Comparison of ENCODE assay signal across 12 cellular contexts in the genomic region with DNA sequence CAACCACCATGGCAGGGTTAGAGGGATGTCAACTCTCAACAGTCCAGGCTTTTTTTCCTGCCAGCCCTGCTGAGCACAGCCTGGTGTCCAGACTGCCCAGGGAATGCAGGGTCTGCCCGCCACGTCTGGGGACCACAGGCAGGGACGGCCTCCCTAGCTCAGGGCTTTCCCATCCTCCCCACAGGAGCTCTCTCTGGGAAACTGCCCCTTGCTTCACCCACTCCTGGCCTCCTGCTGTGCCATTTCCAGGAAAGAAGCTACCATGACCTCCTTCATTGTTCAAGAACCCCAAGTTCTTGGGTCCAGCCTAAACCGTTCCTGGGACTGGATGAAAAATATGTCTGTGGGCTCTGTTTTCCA. TPM values are rescaled to one million over a fixed set of nuclear protein-coding genes. Genes with fewer than 3 reads are reported as not detected.
DNase-seq lines count a peak whose midpoint lies in the region; ATAC-seq and TF ChIP-seq lines count a peak whose summit lies in the region.
"Had no signal": no experiment of that assay in that cellular context is flagged by ENCODE, and none has a peak within 500 bp of the region (broad histone marks: within the 10 kb centered on the region; RNA-seq: fewer than 3 reads in every experiment).

No MANE protein-coding gene starts in this region.

- H3K79me2 ChIP-seq in trophoblast cell (ENCODE audit: control insufficient read depth, insufficient read depth, low read length, poor library complexity), result peaks cover 3% of the 10 kb centered on the region

- no peak for ATAC-seq in HG03442 (IDR thresholded peaks at IDR 0.05; ENCODE audit: unreplicated experiment)
- ATAC-seq in naive thymus-derived CD4-positive, alpha-beta T cell, result no peak
- ATAC-seq: activated CD4-positive, CD25-positive, alpha-beta regulatory T cell treated with anti-CD3 and anti-CD28 coated beads, Interleukin-2, amount 50 U/mL, for 24 hours had no signal

- no peak overlapping the region for H3K4me3 Mint-ChIP-seq in naive thymus-derived CD4-positive, alpha-beta T cell

- no peaks in the 10 kb centered on the region for H4K20me1 ChIP-seq in BLaER1 treated with 17β-estradiol and CSF1 and Interleukin-3, amounts not matched to agents 10 nM and 100 nM

- TF ChIP-seq CTCF in epithelial cell of proximal tubule (conservative IDR thresholded peaks at IDR 0.05; ENCODE audit: low read depth, low read length) (no peak), GM10266 (IDR thresholded peaks at IDR 0.05; ENCODE audit: control insufficient read depth, insufficient read depth, low read depth, missing control alignments) (no peak)

- H3K14ac ChIP-seq in trophoblast cell (ENCODE audit: low read length), result peak overlapping the region; percentile 29

- H3K27ac ChIP-seq in BLaER1 treated with 17β-estradiol and CSF1 and Interleukin-3, amounts not matched to agents 10 nM and 100 nM, result peak overlapping the region in 8 of 11 experiments; percentile 1 to 57 (median 30); a peak in 11 of 22 replicates
- H3K27ac ChIP-seq in trophoblast cell (ENCODE audit: low read depth, low read length), result no peak overlapping the region
- no peak overlapping the region for H3K27ac ChIP-seq in naive thymus-derived CD4-positive, alpha-beta T cell (ENCODE audit: low read depth, low read length)
- H3K27ac ChIP-seq: C4-2B had no signal

- no peak overlapping the region for H2AFZ ChIP-seq in trophoblast cell (ENCODE audit: insufficient read depth, low read length, poor library complexity)

- POLR2A ChIA-PET in naive thymus-derived CD4-positive, alpha-beta T cell (lab: Charles Lee), result interaction anchor here (1.8 kb wide), 1 partner anchor 34 kb away, joined by 4 read pairs; no protein-coding TSS in a partner anchor

- CTCF ChIA-PET in naive thymus-derived CD4-positive, alpha-beta T cell (lab: Charles Lee), result interaction anchor here (4.3 kb wide), 1 partner anchor 35 kb away, joined by 19 read pairs; no protein-coding TSS in a partner anchor

- peak overlapping the region; percentile 72 for H2BK12ac ChIP-seq in trophoblast cell (ENCODE audit: low read length)

- H3K4me1 ChIP-seq in BLaER1 treated with 17β-estradiol and CSF1 and Interleukin-3, amounts not matched to agents 10 nM and 100 nM, result peaks cover 64 to 87% (median 71%) of the 10 kb centered on the region in 10 experiments
- H3K4me1 ChIP-seq in NT2/D1 (ENCODE audit: insufficient read depth, insufficient read length) (peaks cover 37% of the 10 kb centered on the region), trophoblast cell (ENCODE audit: control insufficient read depth in 1 of 2, insufficient read depth in 2 of 2, low read length in 2 of 2) (peaks cover 37 to 40% of the 10 kb centered on the region in 2 experiments)
- peaks cover 0 to 2% of the 10 kb centered on the region in 2 donors for H3K4me1 ChIP-seq in naive thymus-derived CD4-positive, alpha-beta T cell (ENCODE audit: control insufficient read depth in 2 of 2, insufficient read depth in 2 of 2, low read length in 2 of 2)

- H3K27me3 ChIP-seq in BLaER1 treated with 17β-estradiol and CSF1 and Interleukin-3, amounts not matched to agents 10 nM and 100 nM, result peaks cover 0 to 4% (median 0%) of the 10 kb centered on the region in 11 experiments; a peak in 5 of 22 replicates
- peaks cover 14% of the 10 kb centered on the region for H3K27me3 ChIP-seq in NT2/D1 (ENCODE audit: insufficient read depth, insufficient read length)
- H3K27me3 ChIP-seq in trophoblast cell (ENCODE audit: insufficient read depth, low read length), result no peaks in the 10 kb centered on the region
- H3K27me3 ChIP-seq in naive thymus-derived CD4-positive, alpha-beta T cell (ENCODE audit: control insufficient read depth in 2 of 2, insufficient read depth in 2 of 2, low read length in 2 of 2), result no peaks in the 10 kb centered on the region

- DNase-seq in NT2/D1 (ENCODE audit: low read depth, low spot score) (no peak), epithelial cell of proximal tubule (ENCODE audit: low read depth) (no peak), trophoblast cell (no peak), AML-193 (lab: John Stamatoyannopoulos, UW) (no peak), GM10266 (ENCODE audit: extremely low spot score) (no peak)
- no peak for DNase-seq in naive thymus-derived CD4-positive, alpha-beta T cell
- DNase-seq: activated gamma-delta T cell treated with Interleukin-2 at 50 U/mL for 16 hours; stimulated activated CD4-positive, alpha-beta T cell treated with anti-CD3 and anti-CD28 coated beads, Interleukin-4, amount 100 ng/mL, for 4 hours had no signal

- no CpG with 5 or more reads among the region's 4 CpGs for WGBS in trophoblast cell (ENCODE audit: extremely low coverage, insufficient coverage, insufficient read length)

- H2AK5ac ChIP-seq in trophoblast cell (ENCODE audit: low read length), result peak overlapping the region; percentile 11

- peak overlapping the region; percentile 43 for H2BK5ac ChIP-seq in trophoblast cell (ENCODE audit: low read depth, low read length, poor library complexity)

- H3K4ac ChIP-seq in trophoblast cell (ENCODE audit: low read depth, low read length), result peak overlapping the region; percentile 14

- H4K8ac ChIP-seq in trophoblast cell (ENCODE audit: low read depth, low read length), result peak overlapping the region; percentile 11

- peak overlapping the region; percentile 48 to 83 (median 71) for H3K4me2 ChIP-seq in BLaER1 treated with 17β-estradiol and CSF1 and Interleukin-3, amounts not matched to agents 10 nM and 100 nM
- peak overlapping the region; percentile 50 for H3K4me2 ChIP-seq in trophoblast cell (ENCODE audit: low read length)

- intact Hi-C loops in naive thymus-derived CD4-positive, alpha-beta T cell (cut with micrococcal nuclease), result no loop called here

- peak overlapping the region; percentile 42 for H3K18ac ChIP-seq in trophoblast cell (ENCODE audit: low read length)

- H3K23ac ChIP-seq in trophoblast cell (ENCODE audit: low read length), result no peak overlapping the region

- no peaks in the 10 kb centered on the region for H3K36me3 ChIP-seq in BLaER1 treated with 17β-estradiol and CSF1 and Interleukin-3, amounts not matched to agents 10 nM and 100 nM
- H3K36me3 ChIP-seq in NT2/D1 (ENCODE audit: insufficient read depth, insufficient read length, low read length) (no peaks in the 10 kb centered on the region), trophoblast cell (ENCODE audit: control insufficient read depth in 1 of 2, insufficient read depth in 2 of 2, low read length in 2 of 2) (no peaks in the 10 kb centered on the region)
- no peaks in the 10 kb centered on the region for H3K36me3 ChIP-seq in naive thymus-derived CD4-positive, alpha-beta T cell (ENCODE audit: control insufficient read depth in 2 of 3, insufficient read depth in 3 of 3, low read length in 3 of 3)

- no peak overlapping the region for H4K12ac ChIP-seq in trophoblast cell (ENCODE audit: low read depth, low read length)

- H3K27ac Mint-ChIP-seq in naive thymus-derived CD4-positive, alpha-beta T cell, result peak overlapping the region in 2 of 9 donors; percentile 24 to 55

- H3K9me3 Mint-ChIP-seq in naive thymus-derived CD4-positive, alpha-beta T cell, result no peaks in the 10 kb centered on the region

- H3K4me1 Mint-ChIP-seq in naive thymus-derived CD4-positive, alpha-beta T cell, result peaks cover 18 to 41% (median 32%) of the 10 kb centered on the region in 7 donors

- H3K27me3 Mint-ChIP-seq in naive thymus-derived CD4-positive, alpha-beta T cell, result no peaks in the 10 kb centered on the region

- no peaks in the 10 kb centered on the region for H3K9me3 ChIP-seq in BLaER1 treated with 17β-estradiol and CSF1 and Interleukin-3, amounts not matched to agents 10 nM and 100 nM (replicated peaks in 1 of 11)
- no peaks in the 10 kb centered on the region for H3K9me3 ChIP-seq in NT2/D1 (ENCODE audit: insufficient read depth, low read length)
- H3K9me3 ChIP-seq in trophoblast cell (ENCODE audit: insufficient read depth, low read depth, low read length), result peaks cover 1% of the 10 kb centered on the region
- no peaks in the 10 kb centered on the region for H3K9me3 ChIP-seq in naive thymus-derived CD4-positive, alpha-beta T cell (ENCODE audit: control insufficient read depth in 2 of 3, low read length in 3 of 3)

- H3K36me3 Mint-ChIP-seq in naive thymus-derived CD4-positive, alpha-beta T cell, result no peaks in the 10 kb centered on the region

- no peak overlapping the region for H3K4me3 ChIP-seq in BLaER1 treated with 17β-estradiol and CSF1 and Interleukin-3, amounts not matched to agents 10 nM and 100 nM
- H3K4me3 ChIP-seq in NT2/D1 (ENCODE audit: insufficient read length, low read depth), result peak overlapping the region; percentile 2
- peak overlapping the region; percentile 29 for H3K4me3 ChIP-seq in epithelial cell of proximal tubule (ENCODE audit: low read depth, low read length)
- H3K4me3 ChIP-seq in trophoblast cell (ENCODE audit: low read depth, low read length), result no peak overlapping the region
- H3K4me3 ChIP-seq in naive thymus-derived CD4-positive, alpha-beta T cell (ENCODE audit: low read length), result no peak overlapping the region

- H2BK120ac ChIP-seq in trophoblast cell (ENCODE audit: insufficient read depth, low read length, poor library complexity), result no peak overlapping the region

- peaks cover 21% of the 10 kb centered on the region for H3K79me1 ChIP-seq in trophoblast cell (ENCODE audit: low read length)

- H3K9ac ChIP-seq in BLaER1 treated with 17β-estradiol and CSF1 and Interleukin-3, amounts not matched to agents 10 nM and 100 nM, result peak overlapping the region in 4 of 11 experiments; percentile 12 to 37 (median 29); a peak in 5 of 22 replicates
- peak overlapping the region; percentile 78 for H3K9ac ChIP-seq in NT2/D1 (ENCODE audit: insufficient read length, low read depth)
- no peak overlapping the region for H3K9ac ChIP-seq in trophoblast cell (ENCODE audit: low read length)

- H4K91ac ChIP-seq in trophoblast cell (ENCODE audit: low read depth, low read length), result peak overlapping the region; percentile 37

RNA-seq across cellular contexts. Expression of gene SCNN1A, which starts 4.8 kb away (rescaled TPM):
- total RNA-seq in epithelial cell of proximal tubule, result 15.6 and 52.2 TPM in 2 replicates
- polyA plus RNA-seq in trophoblast cell (2013), result 2.3 and 2.7 TPM in 2 replicates
- 1 to 10 TPM in 4 of 5 experiments, under 1 TPM in 1; 0.22 to 5.3 (median 3.6) TPM for total RNA-seq in naive thymus-derived CD4-positive, alpha-beta T cell
- 1 to 10 TPM in 1 of 2 donors, under 1 TPM in 1; 0.84 to 1.2 TPM for polyA plus RNA-seq in naive thymus-derived CD4-positive, alpha-beta T cell

RNA-seq across cellular contexts. Expression of gene LTBR, which starts 13.4 kb away (rescaled TPM):
- total RNA-seq in epithelial cell of proximal tubule, result 108 and 152 TPM in 2 replicates
- polyA plus RNA-seq in trophoblast cell (2013), result 34.3 and 34.8 TPM in 2 replicates
- total RNA-seq in naive thymus-derived CD4-positive, alpha-beta T cell, result 10 to 100 TPM in 1 of 5 experiments, 1 to 10 TPM in 3, under 1 TPM in 1; 0.34 to 25.2 (median 2.2) TPM
- polyA plus RNA-seq in naive thymus-derived CD4-positive, alpha-beta T cell, result not detected

RNA-seq across cellular contexts. Expression of gene TNFRSF1A, which starts 28.7 kb away (rescaled TPM):
- total RNA-seq in epithelial cell of proximal tubule, result 163 and 186 TPM in 2 replicates
- polyA plus RNA-seq in trophoblast cell (2013), result 81.0 and 90.7 TPM in 2 replicates
- total RNA-seq in naive thymus-derived CD4-positive, alpha-beta T cell, result 10 to 100 TPM; 40.9 to 99.4 (median 67.3) TPM
- polyA plus RNA-seq in naive thymus-derived CD4-positive, alpha-beta T cell, result 10 to 100 TPM; 24.1 to 46.3 TPM

Comparison
In these comparisons a context has a peak if more than half of its experiments do, and no peak if none do; other contexts are left out.
1. H3K27ac ChIP-seq: peak in BLaER1 treated with 17β-estradiol and CSF1 and Interleukin-3, amounts not matched to agents 10 nM and 100 nM (8 of 11); none in trophoblast cell (single experiment) and naive thymus-derived CD4-positive, alpha-beta T cell (single experiment).
2. H3K4me3 ChIP-seq: peak in NT2/D1 (single experiment) and epithelial cell of proximal tubule (single experiment); none in BLaER1 treated with 17β-estradiol and CSF1 and Interleukin-3, amounts not matched to agents 10 nM and 100 nM (0 of 10), trophoblast cell (single experiment) and naive thymus-derived CD4-positive, alpha-beta T cell (single experiment).